In genomic region chr5:80250801-80251200, GRCh38 we compare ENCODE assay signal across 1 cellular context.
TF ChIP-seq lines count a peak whose summit lies in the region.

No MANE protein-coding gene starts in this region.

TF ChIP-seq in HEK293T, 16 proteins besides CTCF, POLR2A, EP300 and RAD21:
- TF ChIP-seq PKNOX1 (IDR thresholded peaks at IDR 0.05) (peak; percentile 24; the same call in 1 of the 2 replicates), NFRKB (IDR thresholded peaks at IDR 0.05) (no peak), ELF4 (IDR thresholded peaks at IDR 0.05) (no peak)
